10 cellular contexts compared by ENCODE assay signal in genomic region chr12:93563807-93564538, GRCh38.
A peak's percentile ranks its signal among the peaks of the same experiment; 100 is the strongest.
DNase-seq lines count a peak whose midpoint lies in the region; ATAC-seq and TF ChIP-seq lines count a peak whose summit lies in the region.
"Had no signal": no experiment of that assay in that cellular context is flagged by ENCODE, and none has a peak within 500 bp of the region (broad histone marks: within the 10 kb centered on the region; RNA-seq: fewer than 3 reads in every experiment).

No MANE protein-coding gene starts in this region.

- no peak overlapping the region for H3K27ac Mint-ChIP-seq in activated naive CD4-positive, alpha-beta T cell treated with anti-CD3 and anti-CD28 coated beads, Interleukin-2, amount 10 ng/mL, durations not matched to agents 7 days and 5 days
- H3K27ac Mint-ChIP-seq in stimulated activated memory B cell treated with anti-CD40 and anti-IgM and Interleukin-4, amounts not matched to agents 10 μg/mL and 1 μg/mL and 100 μg/mL, for 72 hours = no peak overlapping the region
- H3K27ac Mint-ChIP-seq: activated B cell treated with CpG ODN at 0.5 μM for 24 hours had no signal

- H3K4me3 Mint-ChIP-seq in activated naive CD4-positive, alpha-beta T cell treated with anti-CD3 and anti-CD28 coated beads, Interleukin-2, amount 10 ng/mL, durations not matched to agents 7 days and 5 days = no peak overlapping the region
- H3K4me3 Mint-ChIP-seq in stimulated activated memory B cell treated with anti-CD40 and anti-IgM and Interleukin-4, amounts not matched to agents 10 μg/mL and 1 μg/mL and 100 μg/mL, for 72 hours = no peak overlapping the region
- H3K4me3 Mint-ChIP-seq: activated B cell treated with CpG ODN at 0.5 μM for 24 hours had no signal

- H3K27me3 Mint-ChIP-seq in activated naive CD4-positive, alpha-beta T cell treated with anti-CD3 and anti-CD28 coated beads, Interleukin-2, amount 10 ng/mL, durations not matched to agents 7 days and 5 days = no peaks in the 10 kb centered on the region
- peaks cover 2% of the 10 kb centered on the region for H3K27me3 Mint-ChIP-seq in stimulated activated memory B cell treated with anti-CD40 and anti-IgM and Interleukin-4, amounts not matched to agents 10 μg/mL and 1 μg/mL and 100 μg/mL, for 72 hours

- TF ChIP-seq POLR2A in erythroblast (IDR thresholded peaks at IDR 0.05; ENCODE audit: low read length) = no peak

- peak; percentile 54 for DNase-seq in activated naive CD4-positive, alpha-beta T cell treated with anti-CD3 and anti-CD28 coated beads, Interleukin-2, amount 10 ng/mL, durations not matched to agents 7 days and 5 days
- DNase-seq in activated naive CD4-positive, alpha-beta T cell treated with Interleukin-2 at 50 U/mL for 16 hours = no peak
- peak; percentile 61 for DNase-seq in NCI-H146 (lab: John Stamatoyannopoulos, UW)
- DNase-seq in erythroblast (lab: John Stamatoyannopoulos, UW) = peak; percentile 10 to 20
- no peak for DNase-seq in NCI-H2227 treated with DMSO at 0.1 percent for 48 hours (lab: John Stamatoyannopoulos, UW)
- DNase-seq in T-helper 9 cell = no peak
- DNase-seq: activated B cell treated with CpG ODN at 0.5 μM for 24 hours, DMS79 treated with DMSO at 0.1 percent for 48 hours had no signal

- H3K4me1 Mint-ChIP-seq in activated naive CD4-positive, alpha-beta T cell treated with anti-CD3 and anti-CD28 coated beads, Interleukin-2, amount 10 ng/mL, durations not matched to agents 7 days and 5 days = peaks cover 27% of the 10 kb centered on the region
- no peaks in the 10 kb centered on the region for H3K4me1 Mint-ChIP-seq in stimulated activated memory B cell treated with anti-CD40 and anti-IgM and Interleukin-4, amounts not matched to agents 10 μg/mL and 1 μg/mL and 100 μg/mL, for 72 hours
- H3K4me1 Mint-ChIP-seq: activated B cell treated with CpG ODN at 0.5 μM for 24 hours had no signal

- H3K9me3 Mint-ChIP-seq in activated naive CD4-positive, alpha-beta T cell treated with anti-CD3 and anti-CD28 coated beads, Interleukin-2, amount 10 ng/mL, durations not matched to agents 7 days and 5 days = peaks cover 13% of the 10 kb centered on the region
- H3K9me3 Mint-ChIP-seq in stimulated activated memory B cell treated with anti-CD40 and anti-IgM and Interleukin-4, amounts not matched to agents 10 μg/mL and 1 μg/mL and 100 μg/mL, for 72 hours = peaks cover 8% of the 10 kb centered on the region

- H3K36me3 Mint-ChIP-seq in activated naive CD4-positive, alpha-beta T cell treated with anti-CD3 and anti-CD28 coated beads, Interleukin-2, amount 10 ng/mL, durations not matched to agents 7 days and 5 days = peaks cover 71% of the 10 kb centered on the region
- peaks cover 11% of the 10 kb centered on the region for H3K36me3 Mint-ChIP-seq in stimulated activated memory B cell treated with anti-CD40 and anti-IgM and Interleukin-4, amounts not matched to agents 10 μg/mL and 1 μg/mL and 100 μg/mL, for 72 hours

- ATAC-seq in stimulated activated memory B cell treated with anti-CD40 and anti-IgM and Interleukin-4, amounts not matched to agents 10 μg/mL and 1 μg/mL and 100 μg/mL, for 72 hours = peak; percentile 39
- ATAC-seq in GM19452 (IDR thresholded peaks at IDR 0.05; ENCODE audit: unreplicated experiment) = no peak

- CTCF ChIA-PET in activated naive CD4-positive, alpha-beta T cell treated with anti-CD3 and anti-CD28 coated beads, Interleukin-2, amount 10 ng/mL, durations not matched to agents 7 days and 5 days (lab: Charles Lee) = interaction anchor here (0.7 to 3.0 kb wide), 9 partner anchors 12 to 561 kb away, joined by 3 to 13 read pairs (median 3); no protein-coding TSS in a partner anchor

Comparison
In these comparisons a context has a peak if more than half of its experiments do, and no peak if none do; other contexts are left out.
1. DNase-seq: peak in activated naive CD4-positive, alpha-beta T cell treated with anti-CD3 and anti-CD28 coated beads, Interleukin-2, amount 10 ng/mL, durations not matched to agents 7 days and 5 days (single experiment), NCI-H146 (single experiment) and erythroblast (2 of 2); none in activated naive CD4-positive, alpha-beta T cell treated with Interleukin-2 at 50 U/mL for 16 hours (single experiment), NCI-H2227 treated with DMSO at 0.1 percent for 48 hours (single experiment) and T-helper 9 cell (single experiment).